ENCODE assay signal across 28 cellular contexts in genomic region chr5:74031536-74031935, GRCh38.
"Had no signal": no experiment of that assay in that cellular context is flagged by ENCODE, and none has a peak within 500 bp of the region (broad histone marks: within the 10 kb centered on the region; RNA-seq: fewer than 3 reads in every experiment).

No MANE protein-coding gene starts in this region.

- H3K9me3 ChIP-seq: esophagus muscularis mucosa, gastroesophageal sphincter had no signal

- H3K27ac ChIP-seq: brain microvascular endothelial cell, coronary artery, dorsolateral prefrontal cortex, esophagus muscularis mucosa, gastroesophageal sphincter, VCaP had no signal

- H3K36me3 Mint-ChIP-seq: activated naive CD8-positive, alpha-beta T cell; WTC11 had no signal

- ATAC-seq: activated T-cell treated with anti-CD3 and anti-CD28 coated beads, Interleukin-2, amount 50 U/mL, for 4 hours; activated T-helper 17 cell treated with anti-CD3 and anti-CD28 coated beads, Interleukin-2, amount 50 U/mL, for 72 hours; gastroesophageal sphincter; WTC11 had no signal

- H3K9me3 Mint-ChIP-seq: activated CD4-positive, alpha-beta memory T cell treated with anti-CD3 and anti-CD28 coated beads, Interleukin-2, amount 10 ng/mL, durations not matched to agents 7 days and 5 days; activated CD4-positive, alpha-beta T cell treated with anti-CD3 and anti-CD28 coated beads, Interleukin-2, amount 10 ng/mL, durations not matched to agents 7 days and 5 days; activated T-cell treated with anti-CD3 and anti-CD28 coated beads, Interleukin-2, amount 50 U/mL, for 4 hours; activated T-helper 17 cell treated with anti-CD3 and anti-CD28 coated beads, Interleukin-2, amount 50 U/mL, for 72 hours; central memory CD8-positive, alpha-beta T cell; dendritic cell treated with granulocyte-macrophage colony-stimulating factor and Interleukin-4, amounts not matched to agents 40 ng/mL and 50 ng/mL, for 4 days; WTC11 had no signal

- H3K4me1 Mint-ChIP-seq: activated T-helper 17 cell treated with anti-CD3 and anti-CD28 coated beads, Interleukin-2, amount 50 U/mL, for 72 hours had no signal

- H3K4me3 Mint-ChIP-seq: activated CD4-positive, alpha-beta memory T cell treated with anti-CD3 and anti-CD28 coated beads, Interleukin-2, amount 10 ng/mL, durations not matched to agents 7 days and 5 days; activated CD4-positive, alpha-beta T cell treated with anti-CD3 and anti-CD28 coated beads, Interleukin-2, amount 10 ng/mL, durations not matched to agents 7 days and 5 days; activated naive CD8-positive, alpha-beta T cell; activated T-cell treated with anti-CD3 and anti-CD28 coated beads, Interleukin-2, amount 50 U/mL, for 4 hours; activated T-helper 17 cell treated with anti-CD3 and anti-CD28 coated beads, Interleukin-2, amount 50 U/mL, for 72 hours; central memory CD8-positive, alpha-beta T cell; dendritic cell treated with granulocyte-macrophage colony-stimulating factor and Interleukin-4, amounts not matched to agents 40 ng/mL and 50 ng/mL, for 4 days; WTC11 had no signal

- DNase-seq: activated CD4-positive, alpha-beta memory T cell treated with anti-CD3 and anti-CD28 coated beads, Interleukin-2, amount 10 ng/mL, durations not matched to agents 7 days and 5 days; activated CD4-positive, alpha-beta T cell treated with anti-CD3 and anti-CD28 coated beads for 1 hour; activated CD4-positive, alpha-beta T cell treated with anti-CD3 and anti-CD28 coated beads for 4 hours; activated CD4-positive, alpha-beta T cell treated with anti-CD3 and anti-CD28 coated beads, Interleukin-2, amount 10 ng/mL, durations not matched to agents 7 days and 5 days; activated CD4-positive, alpha-beta T cell treated with anti-CD3 and anti-CD28 coated beads, Interleukin-2, amount 50 U/mL, for 4 hours; activated CD8-positive, alpha-beta memory T cell treated with anti-CD3 and anti-CD28 coated beads, Interleukin-2, amount 50 U/mL, for 48 hours; activated effector memory CD4-positive, alpha-beta T cell treated with Interleukin-2 at 50 U/mL for 16 hours; activated gamma-delta T cell treated with Interleukin-2 at 50 U/mL for 16 hours; activated naive CD4-positive, alpha-beta T cell treated with anti-CD3 and anti-CD28 coated beads, Interleukin-2, amount 50 U/mL, for 16 hours; activated naive CD4-positive, alpha-beta T cell treated with Interleukin-2 at 50 U/mL for 16 hours; activated T-cell treated with anti-CD3 and anti-CD28 coated beads for 4 hours; activated T-cell treated with anti-CD3 and anti-CD28 coated beads, Interleukin-2, amount 50 U/mL, for 4 hours; amniotic stem cell; anterior cingulate cortex; brain microvascular endothelial cell; dorsolateral prefrontal cortex; effector memory CD4-positive, alpha-beta T cell; foreskin melanocyte; T-helper 2 cell had no signal

- H3K27ac Mint-ChIP-seq: activated CD4-positive, alpha-beta memory T cell treated with anti-CD3 and anti-CD28 coated beads, Interleukin-2, amount 10 ng/mL, durations not matched to agents 7 days and 5 days; activated CD4-positive, alpha-beta T cell treated with anti-CD3 and anti-CD28 coated beads, Interleukin-2, amount 10 ng/mL, durations not matched to agents 7 days and 5 days; activated naive CD8-positive, alpha-beta T cell; activated T-helper 17 cell treated with anti-CD3 and anti-CD28 coated beads, Interleukin-2, amount 50 U/mL, for 72 hours; dendritic cell treated with granulocyte-macrophage colony-stimulating factor and Interleukin-4, amounts not matched to agents 40 ng/mL and 50 ng/mL, for 4 days; WTC11 had no signal

- H3K36me3 ChIP-seq: brain microvascular endothelial cell, esophagus muscularis mucosa, gastroesophageal sphincter had no signal

- H3K4me3 ChIP-seq: coronary artery, dorsolateral prefrontal cortex, esophagus muscularis mucosa, gastroesophageal sphincter had no signal

- H3K27me3 ChIP-seq: brain microvascular endothelial cell, esophagus muscularis mucosa had no signal

- H3K27me3 Mint-ChIP-seq: dendritic cell treated with granulocyte-macrophage colony-stimulating factor and Interleukin-4, amounts not matched to agents 40 ng/mL and 50 ng/mL, for 4 days had no signal
